8 cellular contexts compared by ENCODE assay signal in the genomic region with DNA sequence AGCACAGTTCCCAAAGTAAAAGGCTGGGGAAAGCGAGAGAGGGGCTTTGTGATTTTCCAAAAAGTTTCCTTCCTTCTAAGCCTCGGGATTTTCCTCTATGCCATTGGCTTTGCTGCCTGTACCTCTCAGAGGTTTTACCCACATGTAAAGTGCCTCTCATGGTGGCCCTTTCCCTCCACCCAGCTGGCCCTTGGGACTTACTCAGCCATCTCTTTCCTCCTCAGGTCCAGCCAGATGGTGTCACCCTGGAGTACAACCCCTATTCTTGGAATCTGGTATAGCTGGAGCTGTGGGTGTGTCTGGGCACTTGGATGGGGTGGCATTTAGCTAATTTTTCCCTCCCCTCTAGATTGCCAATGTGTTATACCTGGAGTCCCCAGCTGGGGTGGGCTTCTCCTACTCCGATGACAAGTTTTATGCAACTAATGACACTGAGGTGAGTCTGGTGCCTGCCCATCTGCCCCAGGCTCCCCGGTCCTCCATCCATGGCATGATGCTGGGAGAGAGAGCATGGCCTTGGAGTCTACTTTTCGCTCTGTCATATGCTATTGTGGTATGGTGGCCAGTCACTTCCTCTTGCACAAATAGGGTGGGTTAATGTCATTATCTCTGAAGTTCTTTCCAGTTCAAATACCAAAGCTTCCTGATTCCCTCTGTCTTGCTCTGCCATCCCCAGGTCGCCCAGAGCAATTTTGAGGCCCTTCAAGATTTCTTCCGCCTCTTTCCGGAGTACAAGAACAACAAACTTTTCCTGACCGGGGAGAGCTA. TPM values are rescaled to one million over a fixed set of nuclear protein-coding genes. Genes with fewer than 3 reads are reported as not detected.
A peak's percentile ranks its signal among the peaks of the same experiment; 100 is the strongest.
DNase-seq lines count a peak whose midpoint lies in the region; ATAC-seq, FAIRE-seq and TF ChIP-seq lines count a peak whose summit lies in the region.

No MANE protein-coding gene starts in this region.

- H3K36me3 ChIP-seq in H7 (replicated peaks; ENCODE audit: control insufficient read depth, insufficient read depth, low read length) (peaks cover 9% of the 10 kb centered on the region), fibroblast of lung (ENCODE audit: control insufficient read depth, insufficient read depth, low read length) (peaks cover 22% of the 10 kb centered on the region), parathyroid adenoma (ENCODE audit: control insufficient read depth, insufficient read depth, low read length) (no peaks in the 10 kb centered on the region)

- H3K9ac ChIP-seq in fibroblast of lung (ENCODE audit: insufficient read depth, low read length) (peak overlapping the region; percentile 76), parathyroid adenoma (peak overlapping the region; percentile 25)

- H3K4me1 Mint-ChIP-seq in T-cell = peaks cover 22 to 43% (median 43%) of the 10 kb centered on the region in 3 donors

- DNase-seq in AG04449 (ENCODE audit: low read depth, low spot score) (no peak), H7 (peak; percentile 70), T-cell (no peak), fibroblast of lung (ENCODE audit: low read depth in 2 of 2) (peak in 1 of 2 donors; percentile 57), KG1 (lab: John Stamatoyannopoulos, UW) (no peak), D721Med (ENCODE audit: insufficient read length, low spot score) (no peak)

- H3K79me2 ChIP-seq in fibroblast of lung (ENCODE audit: control insufficient read depth, insufficient read depth, low read length) (peaks cover 11% of the 10 kb centered on the region), parathyroid adenoma (no peaks in the 10 kb centered on the region)

- no peak for FAIRE-seq in D721Med (lab: Jason Lieb, UNC)

- peaks cover 9% of the 10 kb centered on the region for H3K36me3 Mint-ChIP-seq in T-cell

- H2AFZ ChIP-seq in fibroblast of lung (ENCODE audit: low read length) (no peak overlapping the region), parathyroid adenoma (peak overlapping the region; percentile 84)

- H3K4me1 ChIP-seq in fibroblast of lung (ENCODE audit: control insufficient read depth, extremely low read depth, insufficient read depth, low read length) (peaks cover 8% of the 10 kb centered on the region), parathyroid adenoma (peaks cover 3% of the 10 kb centered on the region)

- H3K27ac ChIP-seq in fibroblast of lung (ENCODE audit: insufficient read depth, low read length) = no peak overlapping the region
- H3K27ac ChIP-seq in parathyroid adenoma = no peak overlapping the region

- CTCF ChIA-PET in AG04449 (lab: Yijun Ruan, JAX) (interaction anchor here (0.6 to 5.3 kb wide), 11 partner anchors 7 to 93 kb away, joined by 3 to 50 read pairs (median 6); a partner anchor contains a TSS), T-cell (lab: Charles Lee) (interaction anchor here (0.7 to 1.8 kb wide), 5 partner anchors 36 to 93 kb away, joined by 3 to 6 read pairs (median 3); no protein-coding TSS in a partner anchor)

- TF ChIP-seq CTCF in AG04449 (IDR thresholded peaks at IDR 0.05; ENCODE audit: insufficient read depth, low read length, missing control alignments) (peak; percentile 27), fibroblast of lung (conservative IDR thresholded peaks at IDR 0.05 in 1 of 2, IDR thresholded peaks at IDR 0.05 in 1 of 2; ENCODE audit: low read depth in 1 of 2, low read length in 2 of 2) (peak in 1 of 2 donors; percentile 28), parathyroid adenoma (IDR thresholded peaks at IDR 0.05) (peak; percentile 19), D721Med (IDR thresholded peaks at IDR 0.05; ENCODE audit: insufficient read depth, missing control alignments) (no peak)

- no peak for ATAC-seq in T-cell (replicated peaks in 1 of 4)
- no peak for ATAC-seq in HG03139 (IDR thresholded peaks at IDR 0.05; ENCODE audit: unreplicated experiment)

- H3K27me3 ChIP-seq in H7 (ENCODE audit: control insufficient read depth, insufficient read depth, low read length) = no peaks in the 10 kb centered on the region; the same call in 1 of the 2 replicates
- no peaks in the 10 kb centered on the region for H3K27me3 ChIP-seq in fibroblast of lung (ENCODE audit: control insufficient read depth, insufficient read depth, low read length)
- H3K27me3 ChIP-seq in parathyroid adenoma (ENCODE audit: control insufficient read depth, insufficient read depth, low read length) = no peaks in the 10 kb centered on the region

- H3K27ac Mint-ChIP-seq in T-cell = peak overlapping the region; percentile 75 to 85

- H3K4me3 ChIP-seq in AG04449 (ENCODE audit: low read depth, low read length) (peak overlapping the region; percentile 80), H7 (ENCODE audit: insufficient read depth, low read depth, low read length) (peak overlapping the region; percentile 85; the same call in 1 of the 2 replicates), fibroblast of lung (replicated peaks in 1 of 4; ENCODE audit: control extremely low read depth in 1 of 4, insufficient read depth in 1 of 4, low read depth in 3 of 4, low read length in 4 of 4) (peak overlapping the region; percentile 77 to 97 (median 84)), parathyroid adenoma (ENCODE audit: low read depth, low read length) (peak overlapping the region; percentile 92)

- no peaks in the 10 kb centered on the region for H3K9me3 Mint-ChIP-seq in T-cell

- H3K27me3 Mint-ChIP-seq in T-cell = no peaks in the 10 kb centered on the region

- peak overlapping the region; percentile 74 for H3K4me2 ChIP-seq in fibroblast of lung (ENCODE audit: extremely low read depth, insufficient read depth, low read length)
- peak overlapping the region; percentile 97 for H3K4me2 ChIP-seq in parathyroid adenoma (ENCODE audit: low read length)

- no peaks in the 10 kb centered on the region for H4K20me1 ChIP-seq in fibroblast of lung (ENCODE audit: control insufficient read depth, extremely low read depth, insufficient read depth, low read length)

- H3K9me3 ChIP-seq in fibroblast of lung (ENCODE audit: control insufficient read depth, insufficient read depth, low read depth, low read length) (no peaks in the 10 kb centered on the region), parathyroid adenoma (ENCODE audit: control insufficient read depth, low read length) (no peaks in the 10 kb centered on the region)

- POLR2A ChIA-PET in AG04449 (lab: Yijun Ruan, JAX) = interaction anchor here (0.6 to 1.6 kb wide), 4 partner anchors 8 to 41 kb away, joined by 3 to 8 read pairs (median 3); no protein-coding TSS in a partner anchor
- POLR2A ChIA-PET in T-cell (lab: Charles Lee) = no interaction called here

- H3K4me3 Mint-ChIP-seq in T-cell = peak overlapping the region; percentile 91 to 92 (median 92)

RNA-seq across cellular contexts. Expression of a gene that starts 1.1 kb away (rescaled TPM):
- total RNA-seq in H7 (2014; rRNA removed; shearing (Covaris generic)) = 38.7 and 41.8 TPM in 2 replicates
- 100 to 1,000 TPM in 1 of 5 donors, 10 to 100 TPM in 4; 55.5 to 101 (median 85.1) TPM for total RNA-seq in T-cell
- total RNA-seq in fibroblast of lung = 104 and 116 TPM in 2 replicates
- 364 and 413 TPM in 2 replicates for polyA plus RNA-seq in fibroblast of lung
- polyA plus RNA-seq in fibroblast of lung (2012) = 279 and 286 TPM in 2 replicates
- polyA minus RNA-seq in fibroblast of lung (ENCODE audit: low replicate concordance) = 302 and 333 TPM in 2 replicates

RNA-seq across cellular contexts. Expression of a gene that starts 1.2 kb away (rescaled TPM):
- total RNA-seq in H7 (2014; rRNA removed; shearing (Covaris generic)) = 8.1 and 10.2 TPM in 2 replicates
- total RNA-seq in T-cell (1 to 10 TPM; 3.1 to 6.9 (median 6.1) TPM), fibroblast of lung (7.1 and 8.0 TPM in 2 replicates)
- polyA plus RNA-seq in fibroblast of lung = 0.75 and 0.77 TPM in 2 replicates
- 2.0 and 2.1 TPM in 2 replicates for polyA plus RNA-seq in fibroblast of lung (2012)
- polyA minus RNA-seq in fibroblast of lung (ENCODE audit: low replicate concordance) = 0.31 TPM in 1 of 2 replicates, not detected in the other

RNA-seq across cellular contexts. Expression of a gene that starts 4.8 kb away (rescaled TPM):
- total RNA-seq in H7 (2014; rRNA removed; shearing (Covaris generic)) = 0.41 and 5.1 TPM in 2 replicates
- total RNA-seq in T-cell = 1 to 10 TPM in 4 of 5 donors, under 1 TPM in 1; 0.68 to 4.6 (median 3.6) TPM
- total RNA-seq in fibroblast of lung = 1.5 and 3.6 TPM in 2 replicates
- 0.11 and 0.19 TPM in 2 replicates for polyA plus RNA-seq in fibroblast of lung
- polyA plus RNA-seq in fibroblast of lung (2012) = 0.22 and 0.69 TPM in 2 replicates
- polyA minus RNA-seq in fibroblast of lung (ENCODE audit: low replicate concordance) = 0.37 TPM in 1 of 2 replicates, not detected in the other

RNA-seq across cellular contexts. Expression of a gene that starts 11.2 kb away (rescaled TPM):
- 13.3 and 17.8 TPM in 2 replicates for total RNA-seq in H7 (2014; rRNA removed; shearing (Covaris generic))
- total RNA-seq in T-cell = 10 to 100 TPM in 3 of 5 donors, 1 to 10 TPM in 2; 8.3 to 17.2 (median 14.6) TPM
- 3.1 and 4.5 TPM in 2 replicates for total RNA-seq in fibroblast of lung
- polyA plus RNA-seq in fibroblast of lung = 3.4 and 4.9 TPM in 2 replicates
- polyA plus RNA-seq in fibroblast of lung (2012) = 6.2 and 6.4 TPM in 2 replicates
- polyA minus RNA-seq in fibroblast of lung (ENCODE audit: low replicate concordance) = 26.2 and 27.2 TPM in 2 replicates

RNA-seq across cellular contexts. Expression of a gene that starts 19.7 kb away (rescaled TPM):
- total RNA-seq in H7 (2014; rRNA removed; shearing (Covaris generic)) = 87.3 and 104 TPM in 2 replicates
- total RNA-seq in T-cell = 1 to 10 TPM in 3 of 5 donors, under 1 TPM in 1, not detected in 1; 0.35 to 1.7 (median 1.4) TPM
- 110 and 132 TPM in 2 replicates for total RNA-seq in fibroblast of lung
- polyA plus RNA-seq in fibroblast of lung = 28.5 and 63.1 TPM in 2 replicates
- polyA plus RNA-seq in fibroblast of lung (2012) = 36.1 and 77.6 TPM in 2 replicates
- polyA minus RNA-seq in fibroblast of lung (ENCODE audit: low replicate concordance) = 64.5 and 131 TPM in 2 replicates
